ENCODE assay signal across 1 cellular context in genomic region chr17:75087558-75088453, GRCh38.
A peak's percentile ranks its signal among the peaks of the same experiment; 100 is the strongest.
TF ChIP-seq lines count a peak whose summit lies in the region.

SLC16A5 (plus strand) TSS chr17:75087954; CDS start chr17:75093637, 5,683 bp downstream.

TF ChIP-seq in HepG2, 621 proteins besides CTCF, POLR2A, EP300 and RAD21 (continued from another document and continues in another):
- TF ChIP-seq CENPT (CRISPR knock-in tag; IDR thresholded peaks at IDR 0.05; ENCODE audit: low read depth): no peak
- peak; percentile 25; the same call in 1 of the 2 replicates for TF ChIP-seq HMG20A (CRISPR knock-in tag; IDR thresholded peaks at IDR 0.05; ENCODE audit: borderline replicate concordance)
- no peak for TF ChIP-seq PLRG1 (conservative IDR thresholded peaks at IDR 0.05)
- TF ChIP-seq ZNF770 (CRISPR knock-in tag; IDR thresholded peaks at IDR 0.05): no peak
- TF ChIP-seq KDM3A (CRISPR knock-in tag; IDR thresholded peaks at IDR 0.05; ENCODE audit: low read depth): no peak
- TF ChIP-seq CREBL2 (CRISPR knock-in tag; IDR thresholded peaks at IDR 0.05; ENCODE audit: borderline replicate concordance): no peak
- peak; percentile 37; the same call in 1 of the 2 replicates for TF ChIP-seq SOX13 (IDR thresholded peaks at IDR 0.05)
- peak in 1 of 2 experiments; percentile 54; a peak in 1 of 4 replicates for TF ChIP-seq SOX13 (CRISPR knock-in tag; conservative IDR thresholded peaks at IDR 0.05 in 1 of 2, IDR thresholded peaks at IDR 0.05 in 1 of 2)
- no peak for TF ChIP-seq STAT6 (CRISPR knock-in tag; IDR thresholded peaks at IDR 0.05; ENCODE audit: borderline replicate concordance)
- TF ChIP-seq ESRRA (CRISPR knock-in tag; IDR thresholded peaks at IDR 0.05; ENCODE audit: low read depth): no peak
- TF ChIP-seq NR2F2 (IDR thresholded peaks at IDR 0.05; ENCODE audit: borderline replicate concordance, low read depth): no peak
- TF ChIP-seq IKZF1 (IDR thresholded peaks at IDR 0.05): no peak
- no peak for TF ChIP-seq ZFP36L2 (CRISPR knock-in tag; IDR thresholded peaks at IDR 0.05)
- TF ChIP-seq ZNF263 (CRISPR knock-in tag; IDR thresholded peaks at IDR 0.05): 0 out of 2 replicates have a peak, but pooled peaks have one; percentile 14
- TF ChIP-seq PHF5A (CRISPR knock-in tag; IDR thresholded peaks at IDR 0.05; ENCODE audit: low read depth, unreplicated experiment): peak; percentile 34
- TF ChIP-seq ZNF605 (CRISPR knock-in tag; IDR thresholded peaks at IDR 0.05): 0 out of 2 replicates have a peak, but pooled peaks have one; percentile 0
- TF ChIP-seq ZNF83 (CRISPR knock-in tag; IDR thresholded peaks at IDR 0.05; ENCODE audit: borderline replicate concordance): 0 out of 2 replicates have a peak, but pooled peaks have one; percentile 20
- TF ChIP-seq RNF2 (conservative IDR thresholded peaks at IDR 0.05; ENCODE audit: low read depth): no peak
- TF ChIP-seq ZNF792 (CRISPR knock-in tag; IDR thresholded peaks at IDR 0.05): peak; percentile 36; the same call in 1 of the 2 replicates
- TF ChIP-seq ZNF180 (CRISPR knock-in tag; IDR thresholded peaks at IDR 0.05; ENCODE audit: borderline replicate concordance, low read depth): no peak
- peak; percentile 51; the same call in 1 of the 2 replicates for TF ChIP-seq KAT8 (CRISPR knock-in tag; IDR thresholded peaks at IDR 0.05)
- peak; percentile 86 for TF ChIP-seq ARNT2 (CRISPR knock-in tag; IDR thresholded peaks at IDR 0.05; ENCODE audit: low read depth)
- peak; percentile 51; the same call in 1 of the 2 replicates for TF ChIP-seq HOXA3 (CRISPR knock-in tag; IDR thresholded peaks at IDR 0.05)
- TF ChIP-seq BCL6 (CRISPR knock-in tag; IDR thresholded peaks at IDR 0.05): peak; percentile 59; the same call in 1 of the 2 replicates
- TF ChIP-seq ZNF431 (CRISPR knock-in tag; IDR thresholded peaks at IDR 0.05; ENCODE audit: borderline replicate concordance, low read depth): peak; percentile 69; the same call in 1 of the 2 replicates
- no peak for TF ChIP-seq ZSCAN31 (CRISPR knock-in tag; IDR thresholded peaks at IDR 0.05; ENCODE audit: low read depth)
- TF ChIP-seq ZNF784 (CRISPR knock-in tag; IDR thresholded peaks at IDR 0.05; ENCODE audit: borderline replicate concordance): no peak
- TF ChIP-seq MTERF4 (CRISPR knock-in tag; IDR thresholded peaks at IDR 0.05): no peak
- TF ChIP-seq ATM (IDR thresholded peaks at IDR 0.05; ENCODE audit: borderline replicate concordance): no peak
- no peak; the same call in 1 of the 2 replicates for TF ChIP-seq ZBTB20 (CRISPR knock-in tag; IDR thresholded peaks at IDR 0.05; ENCODE audit: borderline replicate concordance, low read depth)
- no peak for TF ChIP-seq REXO4 (CRISPR knock-in tag; IDR thresholded peaks at IDR 0.05; ENCODE audit: borderline replicate concordance)
- no peak; the same call in 1 of the 2 replicates for TF ChIP-seq GTF3A (CRISPR knock-in tag; conservative IDR thresholded peaks at IDR 0.05)
- no peak for TF ChIP-seq ZNF138 (CRISPR knock-in tag; IDR thresholded peaks at IDR 0.05; ENCODE audit: low read depth)
- no peak for TF ChIP-seq ZNF234 (CRISPR knock-in tag; conservative IDR thresholded peaks at IDR 0.05)
- no peak for TF ChIP-seq SETDB1 (CRISPR knock-in tag; IDR thresholded peaks at IDR 0.05; ENCODE audit: borderline replicate concordance)
- no peak for TF ChIP-seq ZNF7 (CRISPR knock-in tag; IDR thresholded peaks at IDR 0.05)
- no peak for TF ChIP-seq PRMT3 (CRISPR knock-in tag; IDR thresholded peaks at IDR 0.05; ENCODE audit: borderline replicate concordance, low read depth)
- no peak for TF ChIP-seq SUZ12 (IDR thresholded peaks at IDR 0.05; ENCODE audit: low read depth, low read length)
- peak; percentile 16; the same call in 1 of the 2 replicates for TF ChIP-seq ZNF230 (CRISPR knock-in tag; IDR thresholded peaks at IDR 0.05)
- TF ChIP-seq ELK4 (CRISPR knock-in tag; IDR thresholded peaks at IDR 0.05; ENCODE audit: borderline replicate concordance): no peak
- peak; percentile 22; the same call in 1 of the 2 replicates for TF ChIP-seq ZNF614 (CRISPR knock-in tag; IDR thresholded peaks at IDR 0.05; ENCODE audit: borderline replicate concordance)
- TF ChIP-seq ZBTB26 (CRISPR knock-in tag; IDR thresholded peaks at IDR 0.05; ENCODE audit: borderline replicate concordance): no peak
- TF ChIP-seq HMGA1 (CRISPR knock-in tag; conservative IDR thresholded peaks at IDR 0.05): no peak
- no peak for TF ChIP-seq HOMEZ (CRISPR knock-in tag; IDR thresholded peaks at IDR 0.05; ENCODE audit: low read depth)
- TF ChIP-seq ZSCAN29 (CRISPR knock-in tag; conservative IDR thresholded peaks at IDR 0.05): no peak
- TF ChIP-seq HNRNPH1 (optimal IDR thresholded peaks at IDR 0.05; ENCODE audit: low read depth, low read length): no peak
- no peak for TF ChIP-seq ZNF576 (CRISPR knock-in tag; IDR thresholded peaks at IDR 0.05)
- TF ChIP-seq PITX1 (CRISPR knock-in tag; IDR thresholded peaks at IDR 0.05): no peak; the same call in 1 of the 2 replicates
- TF ChIP-seq ZNF101 (CRISPR knock-in tag; IDR thresholded peaks at IDR 0.05; ENCODE audit: borderline replicate concordance, low read depth): no peak
- TF ChIP-seq ZNF678 (CRISPR knock-in tag; IDR thresholded peaks at IDR 0.05): no peak
- TF ChIP-seq ZNF331 (CRISPR knock-in tag; IDR thresholded peaks at IDR 0.05): peak; percentile 23; the same call in 1 of the 2 replicates
- no peak for TF ChIP-seq ZNF12 (CRISPR knock-in tag; IDR thresholded peaks at IDR 0.05)
- no peak for TF ChIP-seq ZSCAN25 (CRISPR knock-in tag; IDR thresholded peaks at IDR 0.05)
- TF ChIP-seq ZNF224 (CRISPR knock-in tag; IDR thresholded peaks at IDR 0.05): no peak
- TF ChIP-seq ZMYM3 (CRISPR knock-in tag; IDR thresholded peaks at IDR 0.05): no peak
- no peak for TF ChIP-seq HNF1A (IDR thresholded peaks at IDR 0.05; ENCODE audit: low read depth)
- TF ChIP-seq HNF1A (CRISPR knock-in tag; IDR thresholded peaks at IDR 0.05; ENCODE audit: borderline replicate concordance): 0 out of 2 replicates have a peak, but pooled peaks have one; percentile 17
- peak; percentile 42; the same call in 1 of the 2 replicates for TF ChIP-seq SALL2 (CRISPR knock-in tag; IDR thresholded peaks at IDR 0.05)
- no peak for TF ChIP-seq ZNF572 (CRISPR knock-in tag; IDR thresholded peaks at IDR 0.05)
